In genomic region chr20:60271597-60271996, GRCh38 we compare ENCODE assay signal across 13 cellular contexts.
DNase-seq lines count a peak whose midpoint lies in the region; ATAC-seq, FAIRE-seq and TF ChIP-seq lines count a peak whose summit lies in the region.
"Had no signal": no experiment of that assay in that cellular context is flagged by ENCODE, and none has a peak within 500 bp of the region (broad histone marks: within the 10 kb centered on the region; RNA-seq: fewer than 3 reads in every experiment).

No MANE protein-coding gene starts in this region.

- peaks cover 8% of the 10 kb centered on the region for H3K4me1 ChIP-seq in Loucy (ENCODE audit: insufficient read depth, low read length, poor library complexity, severe bottlenecking)
- no peaks in the 10 kb centered on the region for H3K4me1 ChIP-seq in gastrocnemius medialis

- no peaks in the 10 kb centered on the region for H3K4me1 Mint-ChIP-seq in osteocyte (ENCODE audit: unreplicated experiment)

- no peaks in the 10 kb centered on the region for H3K79me2 ChIP-seq in Loucy (ENCODE audit: insufficient read depth, low read length)

- no peak for TF ChIP-seq POLR2A in gastrocnemius medialis (IDR thresholded peaks at IDR 0.05)
- no peak for TF ChIP-seq POLR2A in H54 (IDR thresholded peaks at IDR 0.05; ENCODE audit: low read depth, low read length)

- H3K9ac ChIP-seq in Loucy (ENCODE audit: low read depth, low read length, poor library complexity, severe bottlenecking) = no peak overlapping the region

- H3K27me3 ChIP-seq in Loucy (ENCODE audit: insufficient read depth, low read length, poor library complexity, severe bottlenecking) (no peaks in the 10 kb centered on the region), gastrocnemius medialis (no peaks in the 10 kb centered on the region)

- H3K9me3 Mint-ChIP-seq in osteocyte (ENCODE audit: unreplicated experiment) = no peaks in the 10 kb centered on the region
- H3K9me3 Mint-ChIP-seq: activated naive CD4-positive, alpha-beta T cell treated with anti-CD3 and anti-CD28 coated beads for 36 hours had no signal

- ATAC-seq in gastrocnemius medialis (no peak), GM21825 (IDR thresholded peaks at IDR 0.05; ENCODE audit: unreplicated experiment) (no peak)
- ATAC-seq: activated CD4-positive, alpha-beta T cell treated with anti-CD3 and anti-CD28 coated beads for 36 hours had no signal

- H3K4me3 ChIP-seq in GM12864 (ENCODE audit: low read depth, low read length) (no peak overlapping the region), Loucy (ENCODE audit: low read length, poor library complexity, severe bottlenecking) (no peak overlapping the region), choroid plexus epithelial cell (ENCODE audit: low read depth, low read length) (no peak overlapping the region), gastrocnemius medialis (no peak overlapping the region)

- TF ChIP-seq CTCF in GM12864 (IDR thresholded peaks at IDR 0.05; ENCODE audit: low read depth, low read length, missing control alignments) (peak; percentile 31), Loucy (conservative IDR thresholded peaks at IDR 0.05; ENCODE audit: low read length) (peak; percentile 53), choroid plexus epithelial cell (conservative IDR thresholded peaks at IDR 0.05; ENCODE audit: low read depth, low read length) (no peak), osteocyte (IDR thresholded peaks at IDR 0.05) (peak; percentile 30), gastrocnemius medialis (IDR thresholded peaks at IDR 0.05 in 4 of 5, conservative IDR thresholded peaks at IDR 0.05 in 1 of 5) (no peak)

- DNase-seq in GM12864 (ENCODE audit: low read depth) (no peak), choroid plexus epithelial cell (ENCODE audit: low read depth) (peak; percentile 2), osteocyte (ENCODE audit: extremely low spot score, unreplicated experiment) (no peak), gastrocnemius medialis (no peak), H54 (ENCODE audit: insufficient read length, low spot score) (no peak)
- DNase-seq: activated CD4-positive, alpha-beta T cell treated with anti-CD3 and anti-CD28 coated beads for 36 hours; activated naive CD4-positive, alpha-beta T cell treated with anti-CD3 and anti-CD28 coated beads for 36 hours; NCI-H1092; retina had no signal

- no peak overlapping the region for H3K27ac Mint-ChIP-seq in osteocyte (ENCODE audit: unreplicated experiment)
- H3K27ac Mint-ChIP-seq: activated CD4-positive, alpha-beta T cell treated with anti-CD3 and anti-CD28 coated beads for 36 hours; activated naive CD4-positive, alpha-beta T cell treated with anti-CD3 and anti-CD28 coated beads for 36 hours had no signal

- intact Hi-C loops in gastrocnemius medialis (cut with DNase I; ENCODE audit: low total_unique reads) = no loop called here

- in situ Hi-C loops in gastrocnemius medialis (cut with MboI; ENCODE audit: low sequenced_read_pairs in 4 of 4) = loop anchor here in 1 of 4 donors (25.0 kb wide), 1 partner anchor 209 kb away; no protein-coding TSS in a partner anchor

- no peak overlapping the region for H3K27ac ChIP-seq in gastrocnemius medialis

- H3F3A ChIP-seq in Loucy (ENCODE audit: low read depth) = no peaks in the 10 kb centered on the region

- H3K4me3 Mint-ChIP-seq in osteocyte (ENCODE audit: unreplicated experiment) = no peak overlapping the region
- H3K4me3 Mint-ChIP-seq: activated CD4-positive, alpha-beta T cell treated with anti-CD3 and anti-CD28 coated beads for 36 hours; activated naive CD4-positive, alpha-beta T cell treated with anti-CD3 and anti-CD28 coated beads for 36 hours had no signal

- H3K36me3 ChIP-seq in Loucy (ENCODE audit: insufficient read depth, low read length) (no peaks in the 10 kb centered on the region), gastrocnemius medialis (no peaks in the 10 kb centered on the region)

- H3K9me2 ChIP-seq in Loucy (replicated peaks; ENCODE audit: low read depth, low read length) = no peaks in the 10 kb centered on the region

- no peak for FAIRE-seq in H54 (lab: Jason Lieb, UNC)
- FAIRE-seq: endometrium, RCC 7860 had no signal

- no peaks in the 10 kb centered on the region for H3K36me3 Mint-ChIP-seq in osteocyte (ENCODE audit: unreplicated experiment)

- peaks cover 5% of the 10 kb centered on the region for H3K27me3 Mint-ChIP-seq in osteocyte (ENCODE audit: unreplicated experiment)

- H2AFZ ChIP-seq in Loucy (ENCODE audit: low read length) = no peak overlapping the region

- no peak overlapping the region for H3K4me2 ChIP-seq in Loucy (ENCODE audit: low read depth, low read length, poor library complexity, severe bottlenecking)

- H4K20me1 ChIP-seq in Loucy (ENCODE audit: insufficient read depth, low read length, poor library complexity, severe bottlenecking) = no peaks in the 10 kb centered on the region

- no peaks in the 10 kb centered on the region for H3K9me3 ChIP-seq in Loucy (ENCODE audit: insufficient read depth, low read depth, low read length)
- H3K9me3 ChIP-seq in gastrocnemius medialis = no peaks in the 10 kb centered on the region

Comparison
In these comparisons a context has a peak if more than half of its experiments do, and no peak if none do; other contexts are left out.
1. CTCF ChIP-seq: peak in GM12864 (single experiment), Loucy (single experiment) and osteocyte (single experiment); none in choroid plexus epithelial cell (single experiment) and gastrocnemius medialis (0 of 5).